Comparison of ENCODE assay signal across 1 cellular context in genomic region chr7:21946228-21946709, GRCh38.
TF ChIP-seq lines count a peak whose summit lies in the region.

No MANE protein-coding gene starts in this region.

TF ChIP-seq in SK-N-SH treated with all-trans-retinoic acid at 6 μM for 48 hours, 23 proteins besides CTCF, POLR2A, EP300 and RAD21 (continued from another document):
- TF ChIP-seq TSHZ2 (CRISPR knock-in tag; IDR thresholded peaks at IDR 0.05) (no peak), OSR1 (CRISPR knock-in tag; IDR thresholded peaks at IDR 0.05) (no peak), CSDC2 (CRISPR knock-in tag; IDR thresholded peaks at IDR 0.05) (no peak), ZC3H10 (CRISPR knock-in tag; IDR thresholded peaks at IDR 0.05) (no peak), ARNTL (CRISPR knock-in tag; IDR thresholded peaks at IDR 0.05; ENCODE audit: borderline replicate concordance, low read depth) (no peak), ZNF70 (CRISPR knock-in tag; IDR thresholded peaks at IDR 0.05) (no peak), ISL1 (CRISPR knock-in tag; IDR thresholded peaks at IDR 0.05) (no peak), ZFP3 (CRISPR knock-in tag; IDR thresholded peaks at IDR 0.05) (no peak)
